Comparison of ENCODE assay signal across 1 cellular context in the genomic region with DNA sequence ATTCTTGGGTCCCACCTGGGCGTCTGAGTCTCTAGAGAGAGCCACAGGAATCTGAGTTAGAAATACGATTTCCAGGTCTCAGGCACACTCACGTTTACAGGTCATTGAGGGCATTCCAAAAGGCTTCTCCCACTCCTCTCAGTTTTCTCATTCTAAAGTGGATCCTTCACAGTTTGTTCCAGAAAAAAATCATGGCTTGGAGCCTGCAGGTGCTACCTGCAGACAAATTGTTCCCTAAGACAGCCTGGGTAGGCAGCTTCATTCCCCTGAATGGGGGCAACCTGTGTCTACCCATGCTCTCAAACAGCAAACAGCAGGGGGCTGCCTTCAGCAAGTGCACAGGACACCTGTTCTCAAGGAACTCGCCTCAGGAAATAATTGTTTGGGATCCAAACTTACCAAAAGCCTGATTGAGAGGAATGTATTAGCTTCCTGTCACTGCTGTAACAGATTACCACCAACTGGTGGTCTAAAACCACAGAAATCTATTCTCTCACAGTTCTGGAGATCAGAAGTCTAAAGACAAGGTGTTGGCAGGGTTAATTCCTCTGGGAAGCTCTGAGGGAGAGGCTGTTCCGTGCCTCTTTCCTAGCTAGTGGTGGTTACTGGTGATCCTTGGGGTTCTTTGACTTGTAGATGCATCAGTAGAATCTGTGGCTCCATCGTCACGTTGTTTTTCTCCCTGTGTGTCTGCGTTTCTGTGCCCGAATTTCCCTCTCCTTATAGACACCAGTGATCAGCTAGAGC.
TF ChIP-seq lines count a peak whose summit lies in the region.

No MANE protein-coding gene starts in this region.

TF ChIP-seq in HepG2, 621 proteins besides CTCF, POLR2A, EP300 and RAD21:
- no peak for TF ChIP-seq SOX5 (CRISPR knock-in tag; IDR thresholded peaks at IDR 0.05; ENCODE audit: borderline replicate concordance)
- TF ChIP-seq ZNF101 (CRISPR knock-in tag; IDR thresholded peaks at IDR 0.05; ENCODE audit: borderline replicate concordance, low read depth), result no peak
- TF ChIP-seq, protein P1, sequence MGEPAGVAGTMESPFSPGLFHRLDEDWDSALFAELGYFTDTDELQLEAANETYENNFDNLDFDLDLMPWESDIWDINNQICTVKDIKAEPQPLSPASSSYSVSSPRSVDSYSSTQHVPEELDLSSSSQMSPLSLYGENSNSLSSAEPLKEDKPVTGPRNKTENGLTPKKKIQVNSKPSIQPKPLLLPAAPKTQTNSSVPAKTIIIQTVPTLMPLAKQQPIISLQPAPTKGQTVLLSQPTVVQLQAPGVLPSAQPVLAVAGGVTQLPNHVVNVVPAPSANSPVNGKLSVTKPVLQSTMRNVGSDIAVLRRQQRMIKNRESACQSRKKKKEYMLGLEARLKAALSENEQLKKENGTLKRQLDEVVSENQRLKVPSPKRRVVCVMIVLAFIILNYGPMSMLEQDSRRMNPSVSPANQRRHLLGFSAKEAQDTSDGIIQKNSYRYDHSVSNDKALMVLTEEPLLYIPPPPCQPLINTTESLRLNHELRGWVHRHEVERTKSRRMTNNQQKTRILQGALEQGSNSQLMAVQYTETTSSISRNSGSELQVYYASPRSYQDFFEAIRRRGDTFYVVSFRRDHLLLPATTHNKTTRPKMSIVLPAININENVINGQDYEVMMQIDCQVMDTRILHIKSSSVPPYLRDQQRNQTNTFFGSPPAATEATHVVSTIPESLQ (CRISPR knock-in tag; conservative IDR thresholded peaks at IDR 0.05), result no peak
- no peak for TF ChIP-seq SUZ12 (IDR thresholded peaks at IDR 0.05; ENCODE audit: low read depth, low read length)
- no peak for TF ChIP-seq ZNF512 (CRISPR knock-in tag; IDR thresholded peaks at IDR 0.05)
- no peak for TF ChIP-seq ZNF83 (CRISPR knock-in tag; IDR thresholded peaks at IDR 0.05; ENCODE audit: borderline replicate concordance)
- TF ChIP-seq, protein P2, sequence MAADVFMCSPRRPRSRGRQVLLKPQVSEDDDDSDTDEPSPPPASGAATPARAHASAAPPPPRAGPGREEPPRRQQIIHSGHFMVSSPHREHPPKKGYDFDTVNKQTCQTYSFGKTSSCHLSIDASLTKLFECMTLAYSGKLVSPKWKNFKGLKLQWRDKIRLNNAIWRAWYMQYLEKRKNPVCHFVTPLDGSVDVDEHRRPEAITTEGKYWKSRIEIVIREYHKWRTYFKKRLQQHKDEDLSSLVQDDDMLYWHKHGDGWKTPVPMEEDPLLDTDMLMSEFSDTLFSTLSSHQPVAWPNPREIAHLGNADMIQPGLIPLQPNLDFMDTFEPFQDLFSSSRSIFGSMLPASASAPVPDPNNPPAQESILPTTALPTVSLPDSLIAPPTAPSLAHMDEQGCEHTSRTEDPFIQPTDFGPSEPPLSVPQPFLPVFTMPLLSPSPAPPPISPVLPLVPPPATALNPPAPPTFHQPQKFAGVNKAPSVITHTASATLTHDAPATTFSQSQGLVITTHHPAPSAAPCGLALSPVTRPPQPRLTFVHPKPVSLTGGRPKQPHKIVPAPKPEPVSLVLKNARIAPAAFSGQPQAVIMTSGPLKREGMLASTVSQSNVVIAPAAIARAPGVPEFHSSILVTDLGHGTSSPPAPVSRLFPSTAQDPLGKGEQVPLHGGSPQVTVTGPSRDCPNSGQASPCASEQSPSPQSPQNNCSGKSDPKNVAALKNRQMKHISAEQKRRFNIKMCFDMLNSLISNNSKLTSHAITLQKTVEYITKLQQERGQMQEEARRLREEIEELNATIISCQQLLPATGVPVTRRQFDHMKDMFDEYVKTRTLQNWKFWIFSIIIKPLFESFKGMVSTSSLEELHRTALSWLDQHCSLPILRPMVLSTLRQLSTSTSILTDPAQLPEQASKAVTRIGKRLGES (CRISPR knock-in tag; IDR thresholded peaks at IDR 0.05; ENCODE audit: borderline replicate concordance), result no peak
- TF ChIP-seq MAZ (IDR thresholded peaks at IDR 0.05; ENCODE audit: borderline replicate concordance, low read depth, low read length), result no peak
- no peak for TF ChIP-seq MAZ (CRISPR knock-in tag; IDR thresholded peaks at IDR 0.05; ENCODE audit: low read depth)
- no peak for TF ChIP-seq ZNF563 (CRISPR knock-in tag; IDR thresholded peaks at IDR 0.05)
- no peak for TF ChIP-seq RBM22 (optimal IDR thresholded peaks at IDR 0.05; ENCODE audit: low read length)
- no peak for TF ChIP-seq ZSCAN29 (CRISPR knock-in tag; conservative IDR thresholded peaks at IDR 0.05)
- no peak for TF ChIP-seq ZNF792 (CRISPR knock-in tag; IDR thresholded peaks at IDR 0.05)
